In genomic region chr9:115717711-115718173, GRCh38 we compare ENCODE assay signal across 12 cellular contexts.
DNase-seq lines count a peak whose midpoint lies in the region; FAIRE-seq and TF ChIP-seq lines count a peak whose summit lies in the region.
"Had no signal": no experiment of that assay in that cellular context is flagged by ENCODE, and none has a peak within 500 bp of the region (broad histone marks: within the 10 kb centered on the region; RNA-seq: fewer than 3 reads in every experiment).

No MANE protein-coding gene starts in this region.

- peak; percentile 83 for DNase-seq in EL
- DNase-seq in RCC 7860 (ENCODE audit: low spot score) = peak; percentile 83
- peak; percentile 31 for DNase-seq in fibroblast of pulmonary artery (ENCODE audit: low read depth)
- DNase-seq in retinal pigment epithelial cell (ENCODE audit: low read depth) = peak; percentile 75
- no peak for DNase-seq in NCI-H2196 treated with DMSO at 0.1 percent for 48 hours (lab: John Stamatoyannopoulos, UW; ENCODE audit: unreplicated experiment)
- DNase-seq in T-helper 2 cell treated with Interferon-gamma antibody and Interleukin-4, amounts not matched to agents 5 μg/mL and 100 μg/mL, for 36 hours (ENCODE audit: low spot score) = no peak
- no peak for DNase-seq in medulla oblongata (ENCODE audit: extremely low spot score)
- no peak for DNase-seq in cerebellar cortex (ENCODE audit: low spot score)
- DNase-seq: activated naive CD4-positive, alpha-beta T cell treated with anti-CD3 and anti-CD28 coated beads for 36 hours; immature natural killer cell; NCI-H2029 treated with DMSO at 0.1 percent for 48 hours had no signal

- H3K4me3 Mint-ChIP-seq in T-helper 2 cell treated with Interferon-gamma antibody and Interleukin-4, amounts not matched to agents 5 μg/mL and 100 μg/mL, for 36 hours = no peak overlapping the region
- H3K4me3 Mint-ChIP-seq: activated naive CD4-positive, alpha-beta T cell treated with anti-CD3 and anti-CD28 coated beads for 36 hours; immature natural killer cell; stimulated activated naive CD8-positive, alpha-beta T cell treated with anti-CD3 and anti-CD28 coated beads, Interleukin-15, Interleukin-2, amounts not matched to agents 100 ng/mL and 50 ng/mL, for 24 hours had no signal

- peak; percentile 83 for FAIRE-seq in RCC 7860 (lab: Jason Lieb, UNC)

- H3K36me3 Mint-ChIP-seq in T-helper 2 cell treated with Interferon-gamma antibody and Interleukin-4, amounts not matched to agents 5 μg/mL and 100 μg/mL, for 36 hours (ENCODE audit: low read depth) = no peaks in the 10 kb centered on the region
- H3K36me3 Mint-ChIP-seq: immature natural killer cell had no signal

- H3K9me3 Mint-ChIP-seq in T-helper 2 cell treated with Interferon-gamma antibody and Interleukin-4, amounts not matched to agents 5 μg/mL and 100 μg/mL, for 36 hours = no peaks in the 10 kb centered on the region
- H3K9me3 Mint-ChIP-seq: activated naive CD4-positive, alpha-beta T cell treated with anti-CD3 and anti-CD28 coated beads for 36 hours; stimulated activated naive CD8-positive, alpha-beta T cell treated with anti-CD3 and anti-CD28 coated beads, Interleukin-15, Interleukin-2, amounts not matched to agents 100 ng/mL and 50 ng/mL, for 24 hours had no signal

- TF ChIP-seq CTCF in fibroblast of pulmonary artery (IDR thresholded peaks at IDR 0.05; ENCODE audit: low read length, missing control alignments) (no peak), retinal pigment epithelial cell (conservative IDR thresholded peaks at IDR 0.05; ENCODE audit: low read depth, low read length) (no peak)

- no peak overlapping the region for H3K4me3 ChIP-seq in fibroblast of pulmonary artery (replicated peaks; ENCODE audit: low read depth, low read length)
- H3K4me3 ChIP-seq in retinal pigment epithelial cell (ENCODE audit: low read length) = no peak overlapping the region

- H3K27me3 Mint-ChIP-seq in T-helper 2 cell treated with Interferon-gamma antibody and Interleukin-4, amounts not matched to agents 5 μg/mL and 100 μg/mL, for 36 hours (ENCODE audit: low read depth) = no peaks in the 10 kb centered on the region
- H3K27me3 Mint-ChIP-seq: stimulated activated naive CD8-positive, alpha-beta T cell treated with anti-CD3 and anti-CD28 coated beads, Interleukin-15, Interleukin-2, amounts not matched to agents 100 ng/mL and 50 ng/mL, for 24 hours had no signal

- H3K4me1 Mint-ChIP-seq in T-helper 2 cell treated with Interferon-gamma antibody and Interleukin-4, amounts not matched to agents 5 μg/mL and 100 μg/mL, for 36 hours (ENCODE audit: low read depth) = no peaks in the 10 kb centered on the region
- H3K4me1 Mint-ChIP-seq: immature natural killer cell had no signal

- H3K27ac Mint-ChIP-seq in T-helper 2 cell treated with Interferon-gamma antibody and Interleukin-4, amounts not matched to agents 5 μg/mL and 100 μg/mL, for 36 hours = no peak overlapping the region
- H3K27ac Mint-ChIP-seq: activated naive CD4-positive, alpha-beta T cell treated with anti-CD3 and anti-CD28 coated beads for 36 hours; immature natural killer cell; stimulated activated naive CD8-positive, alpha-beta T cell treated with anti-CD3 and anti-CD28 coated beads, Interleukin-15, Interleukin-2, amounts not matched to agents 100 ng/mL and 50 ng/mL, for 24 hours had no signal

Comparison
In these comparisons a context has a peak if more than half of its experiments do, and no peak if none do; other contexts are left out.
1. DNase-seq: peak in EL (single experiment), RCC 7860 (single experiment), fibroblast of pulmonary artery (single experiment) and retinal pigment epithelial cell (single experiment); none in NCI-H2196 treated with DMSO at 0.1 percent for 48 hours (single experiment), T-helper 2 cell treated with Interferon-gamma antibody and Interleukin-4, amounts not matched to agents 5 μg/mL and 100 μg/mL, for 36 hours (single experiment), medulla oblongata (single experiment) and cerebellar cortex (single experiment).